Comparison of ENCODE assay signal across 26 cellular contexts in the genomic region with DNA sequence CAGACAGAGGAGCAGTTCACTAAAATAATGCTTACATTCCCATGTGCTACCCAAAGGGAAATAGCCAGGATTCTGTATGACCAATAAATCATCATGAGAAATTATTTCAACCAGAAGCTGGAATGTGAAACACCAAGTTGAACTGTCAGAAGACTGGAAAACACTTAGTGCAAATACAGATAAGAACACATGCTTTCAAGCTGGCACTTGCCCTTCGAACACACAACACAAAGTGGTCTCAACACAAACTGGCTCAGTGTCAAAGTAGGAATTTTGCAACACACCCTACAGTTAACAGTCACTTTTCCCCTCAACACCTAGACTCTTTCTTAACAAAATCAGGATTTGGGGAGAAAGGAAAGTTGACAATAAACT. TPM values are rescaled to one million over a fixed set of nuclear protein-coding genes. Genes with fewer than 3 reads are reported as not detected.
DNase-seq lines count a peak whose midpoint lies in the region; ATAC-seq and TF ChIP-seq lines count a peak whose summit lies in the region.
"Had no signal": no experiment of that assay in that cellular context is flagged by ENCODE, and none has a peak within 500 bp of the region (broad histone marks: within the 10 kb centered on the region; RNA-seq: fewer than 3 reads in every experiment).

No MANE protein-coding gene starts in this region.

- no peak overlapping the region for H3K27ac ChIP-seq in BLaER1 treated with 17β-estradiol and CSF1 and Interleukin-3, amounts not matched to agents 10 nM and 100 nM
- peak overlapping the region; percentile 13 for H3K27ac ChIP-seq in RWPE2 (ENCODE audit: poor library complexity, severe bottlenecking)
- H3K27ac ChIP-seq in prostate gland = no peak overlapping the region
- H3K27ac ChIP-seq: gastroesophageal sphincter, ovary, RWPE1 had no signal

- peaks cover 0 to under 1% (median 0%) of the 10 kb centered on the region in 11 experiments; a peak in 1 of 22 replicates for H4K20me1 ChIP-seq in BLaER1 treated with 17β-estradiol and CSF1 and Interleukin-3, amounts not matched to agents 10 nM and 100 nM

- H3K4me1 ChIP-seq in BLaER1 treated with 17β-estradiol and CSF1 and Interleukin-3, amounts not matched to agents 10 nM and 100 nM = peaks cover 37 to 69% (median 61%) of the 10 kb centered on the region in 10 experiments
- peaks cover 16% of the 10 kb centered on the region for H3K4me1 ChIP-seq in RWPE2 (ENCODE audit: insufficient read depth, poor library complexity, severe bottlenecking)
- H3K4me1 ChIP-seq in prostate gland (replicated peaks) = no peaks in the 10 kb centered on the region

- no peak for DNase-seq in RWPE2 (ENCODE audit: low spot score)
- DNase-seq in fibroblast of villous mesenchyme (ENCODE audit: low read depth) = peak; percentile 20
- DNase-seq in prostate gland (ENCODE audit: low spot score) = peak; percentile 44
- DNase-seq in NCI-H1105 (lab: John Stamatoyannopoulos, UW) = no peak
- no peak for DNase-seq in NCI-H1694 treated with DMSO at 0.1 percent for 48 hours (lab: John Stamatoyannopoulos, UW)
- DNase-seq in middle frontal gyrus (ENCODE audit: extremely low spot score, low spot score) = no peak
- DNase-seq: activated CD4-positive, alpha-beta memory T cell treated with anti-CD3 and anti-CD28 coated beads, Interleukin-2, amount 10 ng/mL, durations not matched to agents 7 days and 5 days; activated effector memory CD4-positive, alpha-beta T cell treated with anti-CD3 and anti-CD28 coated beads, Interleukin-2, amount 50 U/mL, for 16 hours; activated naive CD8-positive, alpha-beta T cell treated with anti-CD3 and anti-CD28 coated beads, Interleukin-2, amount 50 U/mL, for 24 hours; activated T-cell treated with anti-CD3 and anti-CD28 coated beads for 4 hours; caudate nucleus; CD4-positive, CD25-positive, alpha-beta regulatory T cell; dermis blood vessel endothelial cell; GDM1; HCEC 1CT; NCI-H1417 treated with DMSO at 0.1 percent for 48 hours; NCI-H510A treated with DMSO at 0.1 percent for 48 hours; ovary; stimulated activated CD8-positive, alpha-beta memory T cell treated with anti-CD3 and anti-CD28 coated beads, Interleukin-4, amount 100 ng/mL, for 48 hours; substantia nigra; T1000 had no signal

- ATAC-seq in RWPE2 (ENCODE audit: low read depth) = no peak
- ATAC-seq: activated naive CD8-positive, alpha-beta T cell treated with anti-CD3 and anti-CD28 coated beads, Interleukin-2, amount 50 U/mL, for 24 hours; gastroesophageal sphincter; sciatic nerve had no signal

- intact Hi-C loops in prostate gland (cut with DNase I) = no loop called here

- H3K4me3 ChIP-seq in BLaER1 treated with 17β-estradiol and CSF1 and Interleukin-3, amounts not matched to agents 10 nM and 100 nM = no peak overlapping the region
- H3K4me3 ChIP-seq in RWPE2 (ENCODE audit: severe bottlenecking) (no peak overlapping the region), fibroblast of villous mesenchyme (ENCODE audit: low read depth, low read length) (no peak overlapping the region), prostate gland (no peak overlapping the region)
- H3K4me3 ChIP-seq: gastroesophageal sphincter, ovary had no signal

- H3K9me3 ChIP-seq in BLaER1 treated with 17β-estradiol and CSF1 and Interleukin-3, amounts not matched to agents 10 nM and 100 nM (replicated peaks in 1 of 11) = no peaks in the 10 kb centered on the region
- no peaks in the 10 kb centered on the region for H3K9me3 ChIP-seq in RWPE2 (ENCODE audit: severe bottlenecking)
- no peaks in the 10 kb centered on the region for H3K9me3 ChIP-seq in prostate gland
- H3K9me3 ChIP-seq: gastroesophageal sphincter, ovary had no signal

- H3K27me3 ChIP-seq in BLaER1 treated with 17β-estradiol and CSF1 and Interleukin-3, amounts not matched to agents 10 nM and 100 nM = no peaks in the 10 kb centered on the region
- H3K27me3 ChIP-seq in RWPE2 (ENCODE audit: insufficient read depth, poor library complexity, severe bottlenecking) = no peaks in the 10 kb centered on the region
- H3K27me3 ChIP-seq in prostate gland (replicated peaks; ENCODE audit: insufficient read depth) = no peaks in the 10 kb centered on the region
- H3K27me3 ChIP-seq: gastroesophageal sphincter, ovary had no signal

- H3K4me2 ChIP-seq in BLaER1 treated with 17β-estradiol and CSF1 and Interleukin-3, amounts not matched to agents 10 nM and 100 nM = peak overlapping the region; percentile 19 to 89 (median 81); a peak in 18 of 22 replicates

- WGBS in prostate gland = 39% methylated on average over 1 of the region's 1 CpG

- no peaks in the 10 kb centered on the region for H3K36me3 ChIP-seq in BLaER1 treated with 17β-estradiol and CSF1 and Interleukin-3, amounts not matched to agents 10 nM and 100 nM
- no peaks in the 10 kb centered on the region for H3K36me3 ChIP-seq in RWPE2 (ENCODE audit: low read depth)
- no peaks in the 10 kb centered on the region for H3K36me3 ChIP-seq in prostate gland
- H3K36me3 ChIP-seq: gastroesophageal sphincter, ovary had no signal

- TF ChIP-seq CTCF in RWPE2 (IDR thresholded peaks at IDR 0.05; ENCODE audit: poor library complexity, severe bottlenecking) (no peak), fibroblast of villous mesenchyme (IDR thresholded peaks at IDR 0.05; ENCODE audit: insufficient read depth, low read depth, low read length) (no peak), prostate gland (IDR thresholded peaks at IDR 0.05) (no peak)

- no peak overlapping the region for H3K9ac ChIP-seq in BLaER1 treated with 17β-estradiol and CSF1 and Interleukin-3, amounts not matched to agents 10 nM and 100 nM

- no peak for TF ChIP-seq POLR2A in prostate gland (IDR thresholded peaks at IDR 0.05)

RNA-seq across cellular contexts. Expression of a gene that starts 1.3 kb away (rescaled TPM):
- total RNA-seq in fibroblast of villous mesenchyme (not detected in 2 replicates), prostate gland (under 1 TPM in 1 of 2 donors, not detected in 1; 0.05 TPM)
- total RNA-seq: activated CD4-positive, alpha-beta memory T cell treated with anti-CD3 and anti-CD28 coated beads, Interleukin-2, amount 10 ng/mL, durations not matched to agents 7 days and 5 days; CD4-positive, CD25-positive, alpha-beta regulatory T cell; dermis blood vessel endothelial cell; gastroesophageal sphincter; sciatic nerve; ureter had no signal

RNA-seq across cellular contexts. Expression of a gene that starts 4.9 kb away (rescaled TPM):
- total RNA-seq in fibroblast of villous mesenchyme (5.8 and 7.8 TPM in 2 replicates), prostate gland (10 to 100 TPM; 12.5 to 13.5 TPM)

Comparison
In these comparisons a context has a peak if more than half of its experiments do, and no peak if none do; other contexts are left out.
1. DNase-seq: peak in fibroblast of villous mesenchyme (single experiment) and prostate gland (single experiment); none in RWPE2 (single experiment), NCI-H1105 (single experiment), NCI-H1694 treated with DMSO at 0.1 percent for 48 hours (single experiment) and middle frontal gyrus (single experiment).